ENCODE assay signal across 7 cellular contexts in genomic region chr3:158992466-158992865, GRCh38.
"Had no signal": no experiment of that assay in that cellular context is flagged by ENCODE, and none has a peak within 500 bp of the region (broad histone marks: within the 10 kb centered on the region; RNA-seq: fewer than 3 reads in every experiment).

No MANE protein-coding gene starts in this region.

- H3K27ac ChIP-seq: HL-60, KMS-11 had no signal

- DNase-seq: Karpas-422, Kasumi-1, KBM-7, KG1 had no signal

- H3K4me2 ChIP-seq: KMS-11 had no signal

- H3K9ac ChIP-seq: KMS-11 had no signal

- FAIRE-seq: HTR-8/SVneo had no signal
